ENCODE assay signal across 8 cellular contexts in genomic region chr10:14389981-14390590, GRCh38. TPM values are rescaled to one million over a fixed set of nuclear protein-coding genes. Genes with fewer than 3 reads are reported as not detected.
DNase-seq lines count a peak whose midpoint lies in the region; ATAC-seq lines count a peak whose summit lies in the region.
"Had no signal": no experiment of that assay in that cellular context is flagged by ENCODE, and none has a peak within 500 bp of the region (broad histone marks: within the 10 kb centered on the region; RNA-seq: fewer than 3 reads in every experiment).

No MANE protein-coding gene starts in this region.

- peak; percentile 84 for ATAC-seq in GM18907 (IDR thresholded peaks at IDR 0.05; ENCODE audit: unreplicated experiment)
- ATAC-seq in GM21576 (IDR thresholded peaks at IDR 0.05; ENCODE audit: unreplicated experiment) = peak; percentile 83
- ATAC-seq in HG03520 (IDR thresholded peaks at IDR 0.05; ENCODE audit: unreplicated experiment) = peak; percentile 80
- ATAC-seq in left cardiac atrium = no peak
- ATAC-seq: psoas muscle had no signal

- intact Hi-C loops in left cardiac atrium (cut with DNase I) = no loop called here

- peak; percentile 20 for DNase-seq in stimulated activated CD4-positive, alpha-beta T cell treated with anti-CD3 and anti-CD28 coated beads, Interleukin-15, amount 100 ng/mL, for 48 hours (ENCODE audit: low read depth in 2 of 2)
- DNase-seq in left cardiac atrium = no peak
- DNase-seq in NCI-H1092 (lab: John Stamatoyannopoulos, UW) = no peak
- DNase-seq in NCI-H82 (lab: John Stamatoyannopoulos, UW) = no peak
- DNase-seq: psoas muscle had no signal

RNA-seq across cellular contexts. Expression of gene FRMD4A, which starts 59.4 kb away (rescaled TPM):
- 10 to 100 TPM; 39.0 to 44.2 TPM for total RNA-seq in left cardiac atrium

Comparison
In these comparisons a context has a peak if more than half of its experiments do, and no peak if none do; other contexts are left out.
1. ATAC-seq: peak in GM18907 (single experiment), GM21576 (single experiment) and HG03520 (single experiment); none in left cardiac atrium (0 of 2).
2. DNase-seq: peak in stimulated activated CD4-positive, alpha-beta T cell treated with anti-CD3 and anti-CD28 coated beads, Interleukin-15, amount 100 ng/mL, for 48 hours (2 of 2); none in left cardiac atrium (single experiment), NCI-H1092 (single experiment) and NCI-H82 (single experiment).